ENCODE assay signal across 12 cellular contexts in genomic region chr16:89318430-89318758, GRCh38.
A peak's percentile ranks its signal among the peaks of the same experiment; 100 is the strongest.
DNase-seq lines count a peak whose midpoint lies in the region; ATAC-seq, FAIRE-seq and TF ChIP-seq lines count a peak whose summit lies in the region.
"Had no signal": no experiment of that assay in that cellular context is flagged by ENCODE, and none has a peak within 500 bp of the region (broad histone marks: within the 10 kb centered on the region; RNA-seq: fewer than 3 reads in every experiment).

No MANE protein-coding gene starts in this region.

- no peak for TF ChIP-seq EP300 in A549 (IDR thresholded peaks at IDR 0.05)
- TF ChIP-seq EP300 in sigmoid colon (IDR thresholded peaks at IDR 0.05) = no peak

- peaks cover 0 to 6% (median 0%) of the 10 kb centered on the region in 8 donors for H3K9me3 Mint-ChIP-seq in CD4-positive, alpha-beta memory T cell
- H3K9me3 Mint-ChIP-seq in activated T-helper 1 cell treated with anti-CD3 and anti-CD28 coated beads, Interleukin-12 subunit alpha, Interleukin-12 subunit beta, Interleukin-2, Interleukin-4 antibody, amounts not matched to agents 30 ng/mL and 10 ng/mL and 1 ng/mL, durations not matched to agents 14 hours and 24 hours and 36 hours = no peaks in the 10 kb centered on the region

- peaks cover 97% of the 10 kb centered on the region for H3K4me1 ChIP-seq in A549
- peaks cover 99% of the 10 kb centered on the region for H3K4me1 ChIP-seq in CD4-positive, alpha-beta memory T cell (ENCODE audit: insufficient read depth, low read length)
- H3K4me1 ChIP-seq in kidney (ENCODE audit: control insufficient read depth in 1 of 2, insufficient read depth in 1 of 2, low read depth in 1 of 2, low read length in 2 of 2) = peaks cover 22 to 67% of the 10 kb centered on the region in 2 donors
- peaks cover 0 to 79% (median 60%) of the 10 kb centered on the region in 4 donors for H3K4me1 ChIP-seq in sigmoid colon

- H3K27me3 ChIP-seq in CD4-positive, alpha-beta memory T cell (ENCODE audit: insufficient read depth, low read length) = no peaks in the 10 kb centered on the region
- no peaks in the 10 kb centered on the region for H3K27me3 ChIP-seq in sigmoid colon

- H3K4me2 ChIP-seq in A549 = no peak overlapping the region; the same call in 2 of the 3 replicates

- H3K9ac ChIP-seq in kidney (ENCODE audit: low read length in 2 of 2) = no peak overlapping the region

- H3K27ac Mint-ChIP-seq in CD4-positive, alpha-beta memory T cell = peak overlapping the region; percentile 76 to 98 (median 83)
- H3K27ac Mint-ChIP-seq in activated T-helper 1 cell treated with anti-CD3 and anti-CD28 coated beads, Interleukin-12 subunit alpha, Interleukin-12 subunit beta, Interleukin-2, Interleukin-4 antibody, amounts not matched to agents 30 ng/mL and 10 ng/mL and 1 ng/mL, durations not matched to agents 14 hours and 24 hours and 36 hours = peak overlapping the region; percentile 55

- H3K36me3 Mint-ChIP-seq in CD4-positive, alpha-beta memory T cell = peaks cover 3 to 30% of the 10 kb centered on the region in 2 donors
- H3K36me3 Mint-ChIP-seq in activated T-helper 1 cell treated with anti-CD3 and anti-CD28 coated beads, Interleukin-12 subunit alpha, Interleukin-12 subunit beta, Interleukin-2, Interleukin-4 antibody, amounts not matched to agents 30 ng/mL and 10 ng/mL and 1 ng/mL, durations not matched to agents 14 hours and 24 hours and 36 hours (ENCODE audit: low read depth) = peaks cover 5% of the 10 kb centered on the region

- DNase-seq in A549 (ENCODE audit: low read depth in 1 of 2, low spot score in 1 of 2) (no peak), kidney (peak; percentile 35), sigmoid colon (no peak), SHP77 (lab: John Stamatoyannopoulos, UW) (no peak)
- DNase-seq in CD4-positive, alpha-beta memory T cell = peak in 1 of 5 donors; percentile 12
- DNase-seq in activated T-helper 1 cell treated with anti-CD3 and anti-CD28 coated beads, Interleukin-12 subunit alpha, Interleukin-12 subunit beta, Interleukin-2, Interleukin-4 antibody, amounts not matched to agents 30 ng/mL and 10 ng/mL and 1 ng/mL, durations not matched to agents 14 hours and 24 hours and 36 hours (ENCODE audit: low spot score) = no peak
- DNase-seq: NCI-H1436; NCI-H524 treated with DMSO at 0.1 percent for 48 hours; stimulated activated CD4-positive, alpha-beta T cell treated with anti-CD3 and anti-CD28 coated beads, Interleukin-4, amount 100 ng/mL, for 1 hour had no signal

- no peak for TF ChIP-seq RAD21 in A549 (conservative IDR thresholded peaks at IDR 0.05 in 1 of 2, IDR thresholded peaks at IDR 0.05 in 1 of 2)

- TF ChIP-seq POLR2A in A549 (IDR thresholded peaks at IDR 0.05; ENCODE audit: low read length) (no peak), sigmoid colon (IDR thresholded peaks at IDR 0.05) (no peak)

- H3K4me3 Mint-ChIP-seq in CD4-positive, alpha-beta memory T cell = peak overlapping the region in 7 of 8 donors; percentile 34 to 81 (median 61)
- no peak overlapping the region for H3K4me3 Mint-ChIP-seq in activated T-helper 1 cell treated with anti-CD3 and anti-CD28 coated beads, Interleukin-12 subunit alpha, Interleukin-12 subunit beta, Interleukin-2, Interleukin-4 antibody, amounts not matched to agents 30 ng/mL and 10 ng/mL and 1 ng/mL, durations not matched to agents 14 hours and 24 hours and 36 hours

- intact Hi-C loops in CD4-positive, alpha-beta memory T cell (cut with micrococcal nuclease) = loop anchor here (5.0 kb wide), 2 partner anchors 169 to 239 kb away; no protein-coding TSS in a partner anchor
- intact Hi-C loops in activated T-helper 1 cell treated with anti-CD3 and anti-CD28 coated beads, Interleukin-12 subunit alpha, Interleukin-12 subunit beta, Interleukin-2, Interleukin-4 antibody, amounts not matched to agents 30 ng/mL and 10 ng/mL and 1 ng/mL, durations not matched to agents 14 hours and 24 hours and 36 hours (cut with micrococcal nuclease) = no loop called here
- intact Hi-C loops in kidney (cut with DNase I) (no loop called here), sigmoid colon (cut with DNase I) (no loop called here)

- no peak for FAIRE-seq in A549 (lab: Jason Lieb, UNC)
- no peak for FAIRE-seq in kidney (lab: Jason Lieb, UNC)
- FAIRE-seq: TTC549 had no signal

- TF ChIP-seq CTCF in A549 (IDR thresholded peaks at IDR 0.05) = no peak
- TF ChIP-seq CTCF in kidney (IDR thresholded peaks at IDR 0.05; ENCODE audit: borderline replicate concordance, extremely low read depth, insufficient read depth) = no peak
- TF ChIP-seq CTCF in sigmoid colon (IDR thresholded peaks at IDR 0.05) = no peak

- no peak for ATAC-seq in A549
- no peak for ATAC-seq in GM18907 (IDR thresholded peaks at IDR 0.05; ENCODE audit: unreplicated experiment)
- no peak for ATAC-seq in GM21717 (IDR thresholded peaks at IDR 0.05; ENCODE audit: unreplicated experiment)

- POLR2A ChIA-PET in A549 (lab: Yijun Ruan, JAX) = no interaction called here
- POLR2A ChIA-PET in CD4-positive, alpha-beta memory T cell (lab: Charles Lee; ENCODE audit: partially characterized antibody) = no interaction called here

- CTCF ChIA-PET in A549 (lab: Yijun Ruan, JAX) = interaction anchor here (1.1 kb wide), 1 partner anchor 299 kb away, joined by 3 read pairs; no protein-coding TSS in a partner anchor
- CTCF ChIA-PET in CD4-positive, alpha-beta memory T cell (lab: Charles Lee; ENCODE audit: partially characterized antibody) = no interaction called here

- H3K36me3 ChIP-seq in CD4-positive, alpha-beta memory T cell (ENCODE audit: insufficient read depth, low read length) = no peaks in the 10 kb centered on the region
- H3K36me3 ChIP-seq in kidney (ENCODE audit: control insufficient read depth in 1 of 2, insufficient read depth in 2 of 2, low read length in 2 of 2) (peaks cover 0 to 2% of the 10 kb centered on the region in 2 donors), sigmoid colon (no peaks in the 10 kb centered on the region)

- no peaks in the 10 kb centered on the region for H3K9me3 ChIP-seq in A549
- H3K9me3 ChIP-seq in CD4-positive, alpha-beta memory T cell (ENCODE audit: control insufficient read depth in 1 of 2, low read length in 2 of 2) = no peaks in the 10 kb centered on the region
- no peaks in the 10 kb centered on the region for H3K9me3 ChIP-seq in kidney (ENCODE audit: control insufficient read depth in 1 of 2, low read length in 2 of 2)
- H3K9me3 ChIP-seq in sigmoid colon = no peaks in the 10 kb centered on the region

- peaks cover 74 to 96% (median 89%) of the 10 kb centered on the region in 4 donors for H3K4me1 Mint-ChIP-seq in CD4-positive, alpha-beta memory T cell
- peaks cover 88% of the 10 kb centered on the region for H3K4me1 Mint-ChIP-seq in activated T-helper 1 cell treated with anti-CD3 and anti-CD28 coated beads, Interleukin-12 subunit alpha, Interleukin-12 subunit beta, Interleukin-2, Interleukin-4 antibody, amounts not matched to agents 30 ng/mL and 10 ng/mL and 1 ng/mL, durations not matched to agents 14 hours and 24 hours and 36 hours (ENCODE audit: low read depth)

- 99% methylated on average over 11 of the region's 11 CpGs for WGBS in A549 (ENCODE audit: missing lambda C conversion rate)
- WGBS in sigmoid colon, 2 donors = 92 to 95% methylated on average over 11 of the region's 11 CpGs

- H3K27me3 Mint-ChIP-seq in CD4-positive, alpha-beta memory T cell = no peaks in the 10 kb centered on the region
- H3K27me3 Mint-ChIP-seq in activated T-helper 1 cell treated with anti-CD3 and anti-CD28 coated beads, Interleukin-12 subunit alpha, Interleukin-12 subunit beta, Interleukin-2, Interleukin-4 antibody, amounts not matched to agents 30 ng/mL and 10 ng/mL and 1 ng/mL, durations not matched to agents 14 hours and 24 hours and 36 hours (ENCODE audit: insufficient read depth) = no peaks in the 10 kb centered on the region

- H3K27ac ChIP-seq in A549 (peak overlapping the region; percentile 79 to 99), kidney (ENCODE audit: low read depth in 2 of 2, low read length in 2 of 2) (no peak overlapping the region), sigmoid colon (no peak overlapping the region)
- H3K27ac ChIP-seq in CD4-positive, alpha-beta memory T cell (ENCODE audit: low read depth, low read length) = no peak overlapping the region

- H3K4me3 ChIP-seq in A549 (no peak overlapping the region), kidney (ENCODE audit: low read length in 2 of 2) (no peak overlapping the region), sigmoid colon (no peak overlapping the region)
- H3K4me3 ChIP-seq in CD4-positive, alpha-beta memory T cell (ENCODE audit: low read length in 2 of 2) = no peak overlapping the region

TF ChIP-seq in A549, 52 proteins besides CTCF, POLR2A, EP300 and RAD21 (continues in another document):
- TF ChIP-seq CHD4 (IDR thresholded peaks at IDR 0.05; ENCODE audit: borderline replicate concordance) (no peak), CBX2 (IDR thresholded peaks at IDR 0.05; ENCODE audit: borderline replicate concordance, low read depth) (no peak), SMC3 (IDR thresholded peaks at IDR 0.05) (no peak), BHLHE40 (IDR thresholded peaks at IDR 0.05; ENCODE audit: low read depth, low read length) (no peak), EHF (CRISPR knock-in tag; IDR thresholded peaks at IDR 0.05) (no peak), TFCP2L1 (CRISPR knock-in tag; IDR thresholded peaks at IDR 0.05) (no peak), JUNB (IDR thresholded peaks at IDR 0.05) (no peak), SREBF2 (IDR thresholded peaks at IDR 0.05) (no peak), ESRRA (IDR thresholded peaks at IDR 0.05; ENCODE audit: borderline replicate concordance, low read length) (no peak), CEBPB (IDR thresholded peaks at IDR 0.05) (no peak), BCL3 (IDR thresholded peaks at IDR 0.05) (no peak), ZSCAN20 (CRISPR knock-in tag; IDR thresholded peaks at IDR 0.05) (no peak), MAX (IDR thresholded peaks at IDR 0.05) (no peak)

Comparison
In these comparisons a context has a peak if more than half of its experiments do, and no peak if none do; other contexts are left out.
1. H3K27ac ChIP-seq: peak in A549 (2 of 2); none in CD4-positive, alpha-beta memory T cell (single experiment), kidney (0 of 2) and sigmoid colon (0 of 4).